In the genomic region with DNA sequence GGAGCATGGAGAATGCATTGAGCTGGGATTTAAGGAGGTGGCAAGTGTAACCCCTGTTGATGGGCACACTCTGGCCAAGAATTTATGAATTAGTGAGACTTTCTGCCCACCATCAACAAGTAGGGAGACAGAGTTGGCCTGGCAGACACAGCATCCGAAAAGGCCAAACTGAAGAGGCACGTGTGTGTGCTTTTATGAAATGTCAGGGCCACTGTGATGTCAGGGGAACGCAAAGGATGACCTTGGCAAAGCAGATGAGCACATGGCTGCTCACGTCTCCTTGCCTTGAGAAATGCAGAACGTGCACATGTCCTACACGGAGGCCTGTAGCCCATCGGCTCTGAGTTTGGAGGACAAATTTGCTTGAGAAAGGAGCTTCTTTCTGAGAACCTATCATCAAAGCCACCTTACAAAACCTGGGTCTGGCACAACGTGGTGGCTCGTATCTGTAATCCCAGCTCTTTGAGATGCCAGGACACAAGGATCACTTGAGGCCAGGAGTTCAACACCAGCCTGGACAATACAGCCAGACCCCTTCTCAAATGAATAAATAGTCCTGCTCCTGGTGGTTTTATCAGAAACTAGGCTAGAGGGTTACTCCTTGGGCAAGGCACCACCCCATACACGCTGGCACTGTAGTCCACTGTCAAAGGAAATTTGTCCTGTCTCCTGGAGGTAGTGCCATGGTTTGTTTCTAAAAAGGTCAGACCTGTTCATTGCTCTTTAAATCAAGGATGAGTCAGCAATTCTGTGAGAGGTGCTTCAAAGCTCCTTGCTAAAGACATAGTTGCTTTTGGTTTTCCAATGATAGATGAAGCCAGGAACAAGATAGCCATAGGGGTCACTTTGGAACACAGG, we compare ENCODE assay signal across 9 cellular contexts. TPM values are rescaled to one million over a fixed set of nuclear protein-coding genes. Genes with fewer than 3 reads are reported as not detected.
DNase-seq lines count a peak whose midpoint lies in the region; ATAC-seq and TF ChIP-seq lines count a peak whose summit lies in the region.
"Had no signal": no experiment of that assay in that cellular context is flagged by ENCODE, and none has a peak within 500 bp of the region (broad histone marks: within the 10 kb centered on the region; RNA-seq: fewer than 3 reads in every experiment).

No MANE protein-coding gene starts in this region.

- peaks cover 42% of the 10 kb centered on the region for H3K4me1 Mint-ChIP-seq in activated CD4-positive, alpha-beta T cell treated with anti-CD3 and anti-CD28 coated beads, Interleukin-2, amount 10 ng/mL, durations not matched to agents 24 days and 14 days
- peaks cover 36% of the 10 kb centered on the region for H3K4me1 Mint-ChIP-seq in activated naive CD8-positive, alpha-beta T cell treated with anti-CD3 and anti-CD28 coated beads, Interleukin-2, amount 50 U/mL, for 24 hours

- H3K36me3 ChIP-seq in kidney epithelial cell (ENCODE audit: control insufficient read depth, insufficient read depth, low read length) (no peaks in the 10 kb centered on the region), suprapubic skin (no peaks in the 10 kb centered on the region)

- no peaks in the 10 kb centered on the region for H3K27me3 ChIP-seq in kidney epithelial cell (ENCODE audit: control insufficient read depth, insufficient read depth, low read length)
- no peaks in the 10 kb centered on the region for H3K27me3 ChIP-seq in suprapubic skin
- H3K27me3 ChIP-seq: body of pancreas had no signal

- no peaks in the 10 kb centered on the region for H3K9me3 Mint-ChIP-seq in activated CD4-positive, alpha-beta T cell treated with anti-CD3 and anti-CD28 coated beads, Interleukin-2, amount 10 ng/mL, durations not matched to agents 24 days and 14 days
- H3K9me3 Mint-ChIP-seq in activated naive CD8-positive, alpha-beta T cell treated with anti-CD3 and anti-CD28 coated beads, Interleukin-2, amount 50 U/mL, for 24 hours: no peaks in the 10 kb centered on the region

- H3K36me3 Mint-ChIP-seq in activated CD4-positive, alpha-beta T cell treated with anti-CD3 and anti-CD28 coated beads, Interleukin-2, amount 10 ng/mL, durations not matched to agents 24 days and 14 days (ENCODE audit: low read depth): peaks cover 21% of the 10 kb centered on the region
- no peaks in the 10 kb centered on the region for H3K36me3 Mint-ChIP-seq in activated naive CD8-positive, alpha-beta T cell treated with anti-CD3 and anti-CD28 coated beads, Interleukin-2, amount 50 U/mL, for 24 hours (ENCODE audit: low read depth)

- DNase-seq in activated CD4-positive, alpha-beta T cell treated with anti-CD3 and anti-CD28 coated beads, Interleukin-2, amount 10 ng/mL, durations not matched to agents 24 days and 14 days: no peak
- DNase-seq in activated CD4-positive, alpha-beta T cell treated with anti-CD3 and anti-CD28 coated beads for 1 hour: no peak
- DNase-seq in activated naive CD8-positive, alpha-beta T cell treated with anti-CD3 and anti-CD28 coated beads, Interleukin-2, amount 50 U/mL, for 24 hours: no peak
- DNase-seq in kidney epithelial cell (ENCODE audit: low read depth): no peak
- no peak for DNase-seq in suprapubic skin (ENCODE audit: low spot score in 2 of 2)
- DNase-seq in NOMO-1 treated with DMSO at 0.1 percent for 48 hours (lab: John Stamatoyannopoulos, UW; ENCODE audit: unreplicated experiment): no peak
- no peak for DNase-seq in nucleus accumbens (lab: John Stamatoyannopoulos, UW)

- TF ChIP-seq CTCF in kidney epithelial cell (IDR thresholded peaks at IDR 0.05; ENCODE audit: insufficient read depth, low read length, poor library complexity, severe bottlenecking) (no peak), suprapubic skin (IDR thresholded peaks at IDR 0.05) (no peak)

- H3K4me3 Mint-ChIP-seq in activated CD4-positive, alpha-beta T cell treated with anti-CD3 and anti-CD28 coated beads, Interleukin-2, amount 10 ng/mL, durations not matched to agents 24 days and 14 days: peak overlapping the region; percentile 92
- peak overlapping the region; percentile 84 for H3K4me3 Mint-ChIP-seq in activated naive CD8-positive, alpha-beta T cell treated with anti-CD3 and anti-CD28 coated beads, Interleukin-2, amount 50 U/mL, for 24 hours

- no peak for TF ChIP-seq EP300 in suprapubic skin (IDR thresholded peaks at IDR 0.05)

- peak overlapping the region; percentile 87 for H3K4me3 ChIP-seq in kidney epithelial cell (ENCODE audit: low read depth, low read length)
- peak overlapping the region; percentile 86 for H3K4me3 ChIP-seq in suprapubic skin

- H3K27ac ChIP-seq in suprapubic skin: no peak overlapping the region

- no peak for TF ChIP-seq POLR2A in suprapubic skin (IDR thresholded peaks at IDR 0.05)

- WGBS in suprapubic skin: 88% methylated on average over 9 of the region's 10 CpGs

- intact Hi-C loops in activated CD4-positive, alpha-beta T cell treated with anti-CD3 and anti-CD28 coated beads, Interleukin-2, amount 10 ng/mL, durations not matched to agents 24 days and 14 days (cut with micrococcal nuclease): no loop called here

- peaks cover 2% of the 10 kb centered on the region for H3K27me3 Mint-ChIP-seq in activated CD4-positive, alpha-beta T cell treated with anti-CD3 and anti-CD28 coated beads, Interleukin-2, amount 10 ng/mL, durations not matched to agents 24 days and 14 days
- H3K27me3 Mint-ChIP-seq in activated naive CD8-positive, alpha-beta T cell treated with anti-CD3 and anti-CD28 coated beads, Interleukin-2, amount 50 U/mL, for 24 hours: peaks cover 3% of the 10 kb centered on the region

- H3K4me1 ChIP-seq in suprapubic skin: peaks cover 37% of the 10 kb centered on the region

- peak overlapping the region; percentile 89 for H3K27ac Mint-ChIP-seq in activated CD4-positive, alpha-beta T cell treated with anti-CD3 and anti-CD28 coated beads, Interleukin-2, amount 10 ng/mL, durations not matched to agents 24 days and 14 days
- no peak overlapping the region for H3K27ac Mint-ChIP-seq in activated naive CD8-positive, alpha-beta T cell treated with anti-CD3 and anti-CD28 coated beads, Interleukin-2, amount 50 U/mL, for 24 hours

- ATAC-seq in activated naive CD8-positive, alpha-beta T cell treated with anti-CD3 and anti-CD28 coated beads, Interleukin-2, amount 50 U/mL, for 24 hours: no peak
- no peak for ATAC-seq in GM18517 (IDR thresholded peaks at IDR 0.05; ENCODE audit: unreplicated experiment)

- no peaks in the 10 kb centered on the region for H3K9me3 ChIP-seq in suprapubic skin
- H3K9me3 ChIP-seq: body of pancreas had no signal

RNA-seq across cellular contexts. Expression of gene SH3BP5, which starts 0.9 kb away (rescaled TPM):
- 19.5 and 19.8 TPM in 2 replicates for total RNA-seq in activated CD4-positive, alpha-beta T cell treated with anti-CD3 and anti-CD28 coated beads, Interleukin-2, amount 10 ng/mL, durations not matched to agents 24 days and 14 days
- total RNA-seq in kidney epithelial cell (9.0 and 9.3 TPM in 2 replicates), suprapubic skin (10 to 100 TPM; 11.2 to 27.0 (median 17.8) TPM)
